ENCODE assay signal across 9 cellular contexts in genomic region chr1:98054786-98055185, GRCh38.
DNase-seq lines count a peak whose midpoint lies in the region; ATAC-seq and TF ChIP-seq lines count a peak whose summit lies in the region.
"Had no signal": no experiment of that assay in that cellular context is flagged by ENCODE, and none has a peak within 500 bp of the region (broad histone marks: within the 10 kb centered on the region; RNA-seq: fewer than 3 reads in every experiment).

No MANE protein-coding gene starts in this region.

- peak overlapping the region; percentile 59 for H3K4me3 Mint-ChIP-seq in activated naive CD4-positive, alpha-beta T cell treated with anti-CD3 and anti-CD28 coated beads, Interleukin-2, amount 50 U/mL, for 24 hours
- peak overlapping the region; percentile 89 for H3K4me3 Mint-ChIP-seq in WTC11
- peak overlapping the region; percentile 86 for H3K4me3 Mint-ChIP-seq in glutamatergic neuron (ENCODE audit: unreplicated experiment)
- peak overlapping the region; percentile 76 for H3K4me3 Mint-ChIP-seq in stimulated activated effector memory CD8-positive, alpha-beta T cell treated with anti-CD3 and anti-CD28 coated beads, Interleukin-12 subunit alpha, Interleukin-12 subunit beta, amount 100 ng/mL, for 72 hours

- CTCF ChIA-PET in WTC11 (lab: Charles Lee) = interaction anchor here (1.2 to 2.1 kb wide), 2 partner anchors 32 to 414 kb away, joined by 3 to 9 read pairs; no protein-coding TSS in a partner anchor

- H3K27me3 Mint-ChIP-seq in activated naive CD4-positive, alpha-beta T cell treated with anti-CD3 and anti-CD28 coated beads, Interleukin-2, amount 50 U/mL, for 24 hours = peaks cover 45% of the 10 kb centered on the region
- H3K27me3 Mint-ChIP-seq in WTC11 (ENCODE audit: low read depth) (peaks cover 48% of the 10 kb centered on the region), glutamatergic neuron (ENCODE audit: unreplicated experiment) (peaks cover 9% of the 10 kb centered on the region)

- H3K9me3 Mint-ChIP-seq in activated naive CD4-positive, alpha-beta T cell treated with anti-CD3 and anti-CD28 coated beads, Interleukin-2, amount 50 U/mL, for 24 hours = no peaks in the 10 kb centered on the region
- no peaks in the 10 kb centered on the region for H3K9me3 Mint-ChIP-seq in WTC11
- H3K9me3 Mint-ChIP-seq in glutamatergic neuron (ENCODE audit: unreplicated experiment) = peaks cover 4% of the 10 kb centered on the region
- H3K9me3 Mint-ChIP-seq in stimulated activated effector memory CD8-positive, alpha-beta T cell treated with anti-CD3 and anti-CD28 coated beads, Interleukin-12 subunit alpha, Interleukin-12 subunit beta, amount 100 ng/mL, for 72 hours = no peaks in the 10 kb centered on the region

- DNase-seq in activated naive CD4-positive, alpha-beta T cell treated with anti-CD3 and anti-CD28 coated beads, Interleukin-2, amount 50 U/mL, for 16 hours = no peak
- no peak for DNase-seq in WTC11 (ENCODE audit: low spot score)
- no peak for DNase-seq in glutamatergic neuron
- no peak for DNase-seq in stimulated activated effector memory CD8-positive, alpha-beta T cell treated with anti-CD3 and anti-CD28 coated beads, Interleukin-12 subunit alpha, Interleukin-12 subunit beta, amount 100 ng/mL, for 72 hours (ENCODE audit: low spot score in 2 of 2)
- DNase-seq: SW 1271 had no signal

- peaks cover 13% of the 10 kb centered on the region for H3K4me1 Mint-ChIP-seq in activated naive CD4-positive, alpha-beta T cell treated with anti-CD3 and anti-CD28 coated beads, Interleukin-2, amount 50 U/mL, for 24 hours
- H3K4me1 Mint-ChIP-seq in WTC11 (peaks cover 21% of the 10 kb centered on the region), glutamatergic neuron (ENCODE audit: low read depth, unreplicated experiment) (peaks cover 20% of the 10 kb centered on the region)
- peaks cover 18% of the 10 kb centered on the region for H3K4me1 Mint-ChIP-seq in stimulated activated effector memory CD8-positive, alpha-beta T cell treated with anti-CD3 and anti-CD28 coated beads, Interleukin-12 subunit alpha, Interleukin-12 subunit beta, amount 100 ng/mL, for 72 hours

- TF ChIP-seq CTCF in WTC11 (IDR thresholded peaks at IDR 0.05) (no peak), glutamatergic neuron (IDR thresholded peaks at IDR 0.05; ENCODE audit: partially characterized antibody, unreplicated experiment) (no peak)

- POLR2A ChIA-PET in WTC11 (lab: Charles Lee) = no interaction called here

- H3K36me3 Mint-ChIP-seq in activated naive CD4-positive, alpha-beta T cell treated with anti-CD3 and anti-CD28 coated beads, Interleukin-2, amount 50 U/mL, for 24 hours = no peaks in the 10 kb centered on the region
- no peaks in the 10 kb centered on the region for H3K36me3 Mint-ChIP-seq in WTC11
- H3K36me3 Mint-ChIP-seq in glutamatergic neuron (ENCODE audit: unreplicated experiment) = no peaks in the 10 kb centered on the region
- H3K36me3 Mint-ChIP-seq in stimulated activated effector memory CD8-positive, alpha-beta T cell treated with anti-CD3 and anti-CD28 coated beads, Interleukin-12 subunit alpha, Interleukin-12 subunit beta, amount 100 ng/mL, for 72 hours = peaks cover 7% of the 10 kb centered on the region

- no peak overlapping the region for H3K27ac Mint-ChIP-seq in activated naive CD4-positive, alpha-beta T cell treated with anti-CD3 and anti-CD28 coated beads, Interleukin-2, amount 50 U/mL, for 24 hours
- H3K27ac Mint-ChIP-seq in WTC11 (no peak overlapping the region), glutamatergic neuron (ENCODE audit: unreplicated experiment) (peak overlapping the region; percentile 30)
- no peak overlapping the region for H3K27ac Mint-ChIP-seq in stimulated activated effector memory CD8-positive, alpha-beta T cell treated with anti-CD3 and anti-CD28 coated beads, Interleukin-12 subunit alpha, Interleukin-12 subunit beta, amount 100 ng/mL, for 72 hours

- no peak for ATAC-seq in WTC11
- ATAC-seq in stimulated activated effector memory CD8-positive, alpha-beta T cell treated with anti-CD3 and anti-CD28 coated beads, Interleukin-12 subunit alpha, Interleukin-12 subunit beta, amount 100 ng/mL, for 72 hours = no peak
- no peak for ATAC-seq in HG02588 (IDR thresholded peaks at IDR 0.05; ENCODE audit: unreplicated experiment)
- ATAC-seq in esophagus mucosa = no peak
- no peak for ATAC-seq in GM21825 (IDR thresholded peaks at IDR 0.05; ENCODE audit: unreplicated experiment)

TF ChIP-seq in WTC11, 78 proteins besides CTCF, POLR2A, EP300 and RAD21:
- TF ChIP-seq ELF4 (CRISPR knock-in tag; IDR thresholded peaks at IDR 0.05; ENCODE audit: low read depth) (no peak), ZSCAN18 (CRISPR knock-in tag; IDR thresholded peaks at IDR 0.05) (no peak), FOXP4 (CRISPR knock-in tag; IDR thresholded peaks at IDR 0.05) (no peak), JAZF1 (CRISPR knock-in tag; IDR thresholded peaks at IDR 0.05) (no peak), FOXP1 (CRISPR knock-in tag; IDR thresholded peaks at IDR 0.05; ENCODE audit: borderline replicate concordance) (no peak), ZNF425 (CRISPR knock-in tag; conservative IDR thresholded peaks at IDR 0.05) (no peak)
